Comparison of ENCODE assay signal across 13 cellular contexts in genomic region chr4:17092990-17093880, GRCh38.
A peak's percentile ranks its signal among the peaks of the same experiment; 100 is the strongest.
DNase-seq lines count a peak whose midpoint lies in the region; ATAC-seq and TF ChIP-seq lines count a peak whose summit lies in the region.
"Had no signal": no experiment of that assay in that cellular context is flagged by ENCODE, and none has a peak within 500 bp of the region (broad histone marks: within the 10 kb centered on the region; RNA-seq: fewer than 3 reads in every experiment).

No MANE protein-coding gene starts in this region.

- H3K4me1 ChIP-seq in spleen: peaks cover 3 to 42% (median 13%) of the 10 kb centered on the region in 6 donors
- peaks cover 9% of the 10 kb centered on the region for H3K4me1 ChIP-seq in suprapubic skin

- ATAC-seq in GM19035 (IDR thresholded peaks at IDR 0.05; ENCODE audit: unreplicated experiment) (peak; percentile 93), GM21786 (IDR thresholded peaks at IDR 0.05; ENCODE audit: unreplicated experiment) (peak; percentile 96), HG03175 (IDR thresholded peaks at IDR 0.05; ENCODE audit: unreplicated experiment) (peak; percentile 93)
- ATAC-seq: mucosa of descending colon had no signal

- no peak for TF ChIP-seq CTCF in spleen (IDR thresholded peaks at IDR 0.05 in 8 of 11, conservative IDR thresholded peaks at IDR 0.05 in 3 of 11)
- no peak for TF ChIP-seq CTCF in suprapubic skin (IDR thresholded peaks at IDR 0.05)

- TF ChIP-seq POLR2A in spleen (IDR thresholded peaks at IDR 0.05) (no peak), suprapubic skin (IDR thresholded peaks at IDR 0.05) (no peak)

- H3K27ac ChIP-seq in spleen (peak overlapping the region in 7 of 8 donors; percentile 10 to 80 (median 54)), suprapubic skin (no peak overlapping the region)

- no peak for TF ChIP-seq EP300 in suprapubic skin (IDR thresholded peaks at IDR 0.05)

- peaks cover 0 to 5% (median 0%) of the 10 kb centered on the region in 8 donors for H3K9me3 ChIP-seq in spleen
- no peaks in the 10 kb centered on the region for H3K9me3 ChIP-seq in suprapubic skin
- H3K9me3 ChIP-seq: mucosa of descending colon had no signal

- H3K4me3 ChIP-seq in spleen (no peak overlapping the region), suprapubic skin (no peak overlapping the region)
- H3K4me3 ChIP-seq: mucosa of descending colon had no signal

- intact Hi-C loops in spleen (cut with DNase I; ENCODE audit: low total_unique reads): no loop called here

- no peaks in the 10 kb centered on the region for H3K27me3 ChIP-seq in spleen (replicated peaks in 1 of 7)
- H3K27me3 ChIP-seq in suprapubic skin: no peaks in the 10 kb centered on the region

- WGBS in spleen, 5 donors: 44 to 54% (median 48%) methylated on average over 7 of the region's 7 CpGs
- 81% methylated on average over 7 of the region's 7 CpGs for WGBS in suprapubic skin

- DNase-seq in spleen (no peak), NCI-H146 treated with DMSO at 0.1 percent for 48 hours (lab: John Stamatoyannopoulos, UW; ENCODE audit: unreplicated experiment) (no peak), DMS 273 (lab: John Stamatoyannopoulos, UW; ENCODE audit: unreplicated experiment) (no peak), suprapubic skin (ENCODE audit: low spot score in 2 of 2) (no peak)
- DNase-seq: activated CD4-positive, alpha-beta T cell treated with anti-CD3 and anti-CD28 coated beads, Interleukin-2, amount 10 ng/mL, durations not matched to agents 7 days and 5 days; DMS 273 treated with DMSO at 0.1 percent for 48 hours; effector CD8-positive, alpha-beta T cell; hippocampal formation; mucosa of descending colon; NCI-H2171 had no signal

- no peaks in the 10 kb centered on the region for H3K36me3 ChIP-seq in spleen
- no peaks in the 10 kb centered on the region for H3K36me3 ChIP-seq in suprapubic skin
